8 cellular contexts compared by ENCODE assay signal in genomic region chr2:134137182-134137595, GRCh38.
A peak's percentile ranks its signal among the peaks of the same experiment; 100 is the strongest.
DNase-seq lines count a peak whose midpoint lies in the region; ATAC-seq lines count a peak whose summit lies in the region.

No MANE protein-coding gene starts in this region.

- CTCF ChIA-PET in activated CD4-positive, alpha-beta T cell treated with anti-CD3 and anti-CD28 coated beads, Interleukin-2, amount 10 ng/mL, durations not matched to agents 7 days and 5 days (lab: Charles Lee): interaction anchor here (1.1 to 1.4 kb wide), 2 partner anchors 22 to 97 kb away, joined by 3 to 6 read pairs; no protein-coding TSS in a partner anchor

- ATAC-seq in left cardiac atrium (peak; percentile 20 to 52), HG02588 (IDR thresholded peaks at IDR 0.05; ENCODE audit: unreplicated experiment) (no peak)
- ATAC-seq in stimulated activated naive CD8-positive, alpha-beta T cell treated with anti-CD3 and anti-CD28 coated beads, Interleukin-15, amount 100 ng/mL, for 72 hours: peak; percentile 54

- H3K4me1 Mint-ChIP-seq in activated CD4-positive, alpha-beta T cell treated with anti-CD3 and anti-CD28 coated beads, Interleukin-2, amount 10 ng/mL, durations not matched to agents 7 days and 5 days: peaks cover 49% of the 10 kb centered on the region
- H3K4me1 Mint-ChIP-seq in stimulated activated naive CD8-positive, alpha-beta T cell treated with anti-CD3 and anti-CD28 coated beads, Interleukin-15, amount 100 ng/mL, for 72 hours: peaks cover 71% of the 10 kb centered on the region

- peak overlapping the region; percentile 68 for H3K27ac Mint-ChIP-seq in activated CD4-positive, alpha-beta T cell treated with anti-CD3 and anti-CD28 coated beads, Interleukin-2, amount 10 ng/mL, durations not matched to agents 7 days and 5 days
- H3K27ac Mint-ChIP-seq in stimulated activated naive CD8-positive, alpha-beta T cell treated with anti-CD3 and anti-CD28 coated beads, Interleukin-15, amount 100 ng/mL, for 72 hours: peak overlapping the region in 1 of 2 donors; percentile 48

- intact Hi-C loops in left cardiac atrium (cut with DNase I): loop anchor here in 1 of 2 donors (5.0 kb wide), 1 partner anchor 35 kb away; no protein-coding TSS in a partner anchor

- no peaks in the 10 kb centered on the region for H3K27me3 ChIP-seq in HAP-1 (ENCODE audit: low read depth)

- H3K4me3 ChIP-seq in HAP-1: no peak overlapping the region

- no peaks in the 10 kb centered on the region for H3K9me3 ChIP-seq in HAP-1

- POLR2A ChIA-PET in activated CD4-positive, alpha-beta T cell treated with anti-CD3 and anti-CD28 coated beads, Interleukin-2, amount 10 ng/mL, durations not matched to agents 7 days and 5 days (lab: Charles Lee): no interaction called here

- DNase-seq in activated CD4-positive, alpha-beta T cell treated with anti-CD3 and anti-CD28 coated beads, Interleukin-2, amount 10 ng/mL, durations not matched to agents 7 days and 5 days: peak; percentile 10
- DNase-seq in activated CD4-positive, alpha-beta T cell treated with anti-CD3 and anti-CD28 coated beads, Interleukin-2, amount 50 U/mL, for 48 hours: no peak
- peak; percentile 9 for DNase-seq in activated CD4-positive, alpha-beta T cell treated with anti-CD3 and anti-CD28 coated beads, Interleukin-2, amount 50 U/mL, for 1 hour
- peak; percentile 52 for DNase-seq in left cardiac atrium
- DNase-seq in stimulated activated naive CD8-positive, alpha-beta T cell treated with anti-CD3 and anti-CD28 coated beads, Interleukin-15, amount 100 ng/mL, for 72 hours: no peak
- DNase-seq in HAP-1 (ENCODE audit: low spot score in 2 of 2): no peak
- no peak for DNase-seq in NCI-H1417 (lab: John Stamatoyannopoulos, UW)

- in situ Hi-C loops in HAP-1 (cut with MboI; ENCODE audit: low sequenced_read_pairs): no loop called here

- no peaks in the 10 kb centered on the region for H3K27me3 Mint-ChIP-seq in activated CD4-positive, alpha-beta T cell treated with anti-CD3 and anti-CD28 coated beads, Interleukin-2, amount 10 ng/mL, durations not matched to agents 7 days and 5 days
- no peaks in the 10 kb centered on the region for H3K27me3 Mint-ChIP-seq in stimulated activated naive CD8-positive, alpha-beta T cell treated with anti-CD3 and anti-CD28 coated beads, Interleukin-15, amount 100 ng/mL, for 72 hours

- H3K4me3 Mint-ChIP-seq in activated CD4-positive, alpha-beta T cell treated with anti-CD3 and anti-CD28 coated beads, Interleukin-2, amount 10 ng/mL, durations not matched to agents 7 days and 5 days: no peak overlapping the region
- H3K4me3 Mint-ChIP-seq in stimulated activated naive CD8-positive, alpha-beta T cell treated with anti-CD3 and anti-CD28 coated beads, Interleukin-15, amount 100 ng/mL, for 72 hours: peak overlapping the region; percentile 21 to 47

- peaks cover 12% of the 10 kb centered on the region for H3K36me3 Mint-ChIP-seq in activated CD4-positive, alpha-beta T cell treated with anti-CD3 and anti-CD28 coated beads, Interleukin-2, amount 10 ng/mL, durations not matched to agents 7 days and 5 days (ENCODE audit: low read depth)

- peaks cover 2% of the 10 kb centered on the region for H3K4me1 ChIP-seq in HAP-1

- H3K9me3 Mint-ChIP-seq in activated CD4-positive, alpha-beta T cell treated with anti-CD3 and anti-CD28 coated beads, Interleukin-2, amount 10 ng/mL, durations not matched to agents 7 days and 5 days: peaks cover 2% of the 10 kb centered on the region
- no peaks in the 10 kb centered on the region for H3K9me3 Mint-ChIP-seq in stimulated activated naive CD8-positive, alpha-beta T cell treated with anti-CD3 and anti-CD28 coated beads, Interleukin-15, amount 100 ng/mL, for 72 hours

- H3K36me3 ChIP-seq in HAP-1 (replicated peaks): no peaks in the 10 kb centered on the region

Comparison
In these comparisons a context has a peak if more than half of its experiments do, and no peak if none do; other contexts are left out.
1. DNase-seq: peak in activated CD4-positive, alpha-beta T cell treated with anti-CD3 and anti-CD28 coated beads, Interleukin-2, amount 10 ng/mL, durations not matched to agents 7 days and 5 days (single experiment), activated CD4-positive, alpha-beta T cell treated with anti-CD3 and anti-CD28 coated beads, Interleukin-2, amount 50 U/mL, for 1 hour (single experiment) and left cardiac atrium (single experiment); none in activated CD4-positive, alpha-beta T cell treated with anti-CD3 and anti-CD28 coated beads, Interleukin-2, amount 50 U/mL, for 48 hours (0 of 2), stimulated activated naive CD8-positive, alpha-beta T cell treated with anti-CD3 and anti-CD28 coated beads, Interleukin-15, amount 100 ng/mL, for 72 hours (0 of 2), HAP-1 (0 of 2) and NCI-H1417 (0 of 3).